25 cellular contexts compared by ENCODE assay signal in the genomic region with DNA sequence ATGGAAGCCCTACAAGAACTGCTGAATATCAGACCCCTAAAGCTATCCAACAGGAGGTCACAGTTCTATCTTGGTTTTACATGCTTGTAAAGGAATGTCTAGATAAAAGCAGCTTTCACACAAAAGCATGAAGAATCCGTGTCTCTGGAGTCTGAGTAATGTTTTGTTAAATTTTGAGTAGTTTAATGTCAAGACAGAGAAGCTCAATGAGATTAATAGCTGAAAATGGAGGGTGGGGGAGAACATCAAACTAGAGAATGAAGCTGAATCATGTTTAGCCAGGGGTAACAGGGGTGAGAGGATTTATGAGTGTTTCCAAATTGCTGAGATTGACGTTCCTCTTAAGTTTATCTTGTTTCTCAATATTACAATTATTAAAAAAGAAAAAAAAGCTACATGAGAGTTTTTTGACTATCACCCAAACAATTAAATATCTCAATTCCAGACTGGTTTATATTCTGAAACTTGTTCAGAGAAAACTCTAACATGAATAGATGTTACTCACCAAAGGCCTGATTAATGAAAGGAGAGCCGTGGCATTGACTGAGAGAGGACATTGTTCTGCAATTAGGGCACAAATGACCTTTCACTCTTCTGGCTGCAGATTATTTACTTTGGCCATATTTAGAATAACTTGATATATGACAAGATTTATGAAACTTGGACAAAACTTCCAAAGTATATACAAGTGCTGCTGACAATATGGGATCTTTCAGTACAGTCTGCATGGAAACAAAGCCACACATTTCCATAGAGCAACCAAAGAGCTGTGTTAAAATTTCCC.
DNase-seq lines count a peak whose midpoint lies in the region; ATAC-seq and TF ChIP-seq lines count a peak whose summit lies in the region.
"Had no signal": no experiment of that assay in that cellular context is flagged by ENCODE, and none has a peak within 500 bp of the region (broad histone marks: within the 10 kb centered on the region; RNA-seq: fewer than 3 reads in every experiment).

No MANE protein-coding gene starts in this region.

- peaks cover 3% of the 10 kb centered on the region for H3K27me3 Mint-ChIP-seq in nephron progenitor cell (ENCODE audit: low read depth, poor library complexity)
- H3K27me3 Mint-ChIP-seq in activated T-cell treated with anti-CD3 and anti-CD28 coated beads, Interleukin-2, amount 50 U/mL, for 24 hours, result no peaks in the 10 kb centered on the region
- H3K27me3 Mint-ChIP-seq in effector memory CD8-positive, alpha-beta T cell, result no peaks in the 10 kb centered on the region

- no peaks in the 10 kb centered on the region for H3K9me3 ChIP-seq in adrenal gland (replicated peaks in 1 of 3)
- H3K9me3 ChIP-seq: BLaER1 treated with 17β-estradiol and CSF1 and Interleukin-3, amounts not matched to agents 10 nM and 100 nM; right lobe of liver; upper lobe of right lung had no signal

- no peak overlapping the region for H3K4me3 Mint-ChIP-seq in nephron progenitor cell
- H3K4me3 Mint-ChIP-seq in activated T-cell treated with anti-CD3 and anti-CD28 coated beads, Interleukin-2, amount 50 U/mL, for 24 hours, result no peak overlapping the region
- no peak overlapping the region for H3K4me3 Mint-ChIP-seq in effector memory CD8-positive, alpha-beta T cell
- H3K4me3 Mint-ChIP-seq: naive thymus-derived CD8-positive, alpha-beta T cell had no signal

- intact Hi-C loops in adrenal gland (cut with DNase I), result no loop called here

- H3K27ac ChIP-seq in adrenal gland, result peak overlapping the region; percentile 6 to 89 (median 24)
- H3K27ac ChIP-seq: BLaER1 treated with 17β-estradiol and CSF1 and Interleukin-3, amounts not matched to agents 10 nM and 100 nM; dorsolateral prefrontal cortex; parathyroid adenoma; right lobe of liver; upper lobe of right lung had no signal

- H3K9me3 Mint-ChIP-seq in nephron progenitor cell, result no peaks in the 10 kb centered on the region
- peaks cover 5% of the 10 kb centered on the region for H3K9me3 Mint-ChIP-seq in activated T-cell treated with anti-CD3 and anti-CD28 coated beads, Interleukin-2, amount 50 U/mL, for 24 hours
- H3K9me3 Mint-ChIP-seq in effector memory CD8-positive, alpha-beta T cell, result peaks cover 0 to 3% of the 10 kb centered on the region in 2 donors

- no peaks in the 10 kb centered on the region for H3K36me3 ChIP-seq in adrenal gland (replicated peaks in 1 of 2)
- H3K36me3 ChIP-seq: BLaER1 treated with 17β-estradiol and CSF1 and Interleukin-3, amounts not matched to agents 10 nM and 100 nM; right lobe of liver; upper lobe of right lung had no signal

- peak; percentile 55 for DNase-seq in EH (ENCODE audit: low read depth)
- DNase-seq in adrenal gland, result peak in 4 of 7 donors; percentile 20 to 50 (median 40)
- peak; percentile 61 for DNase-seq in fibroblast of pulmonary artery (ENCODE audit: low read depth)
- no peak for DNase-seq in nephron progenitor cell
- no peak for DNase-seq in activated T-cell treated with anti-CD3 and anti-CD28 coated beads, Interleukin-2, amount 50 U/mL, for 24 hours
- DNase-seq in GM19238 (ENCODE audit: insufficient read length, low spot score), result no peak
- DNase-seq in effector memory CD8-positive, alpha-beta T cell, result no peak
- DNase-seq: ACHN; activated CD4-positive, alpha-beta T cell treated with anti-CD3 and anti-CD28 coated beads, Interleukin-2, amount 50 U/mL, for 48 hours; activated CD4-positive, CD25-positive, alpha-beta regulatory T cell; activated CD8-positive, alpha-beta memory T cell treated with anti-CD3 and anti-CD28 coated beads, Interleukin-2, amount 50 U/mL, for 48 hours; activated effector memory CD4-positive, alpha-beta T cell treated with Interleukin-2 at 50 U/mL for 16 hours; caudate nucleus; dorsolateral prefrontal cortex; naive thymus-derived CD8-positive, alpha-beta T cell; NCI-H146; NCI-H510A treated with DMSO at 0.1 percent for 48 hours; right lobe of liver; stimulated activated CD4-positive, alpha-beta T cell treated with anti-CD3 and anti-CD28 coated beads, Interleukin-15, amount 100 ng/mL, for 24 hours; stimulated activated CD8-positive, alpha-beta memory T cell treated with anti-CD3 and anti-CD28 coated beads, Interleukin-4, amount 100 ng/mL, for 48 hours; upper lobe of right lung had no signal

- 17 to 29% (median 20%) methylated on average over 3 of the region's 3 CpGs for WGBS in adrenal gland, 4 donors

- TF ChIP-seq CTCF in adrenal gland (IDR thresholded peaks at IDR 0.05) (no peak), fibroblast of pulmonary artery (IDR thresholded peaks at IDR 0.05; ENCODE audit: low read length, missing control alignments) (no peak), nephron progenitor cell (IDR thresholded peaks at IDR 0.05) (no peak)

- ATAC-seq in HG02973 (IDR thresholded peaks at IDR 0.05; ENCODE audit: unreplicated experiment), result no peak
- no peak for ATAC-seq in effector memory CD8-positive, alpha-beta T cell (replicated peaks)
- ATAC-seq: K562; naive thymus-derived CD8-positive, alpha-beta T cell; right lobe of liver; upper lobe of right lung had no signal

- H3K27ac Mint-ChIP-seq in nephron progenitor cell, result peak overlapping the region; percentile 24
- no peak overlapping the region for H3K27ac Mint-ChIP-seq in activated T-cell treated with anti-CD3 and anti-CD28 coated beads, Interleukin-2, amount 50 U/mL, for 24 hours
- no peak overlapping the region for H3K27ac Mint-ChIP-seq in effector memory CD8-positive, alpha-beta T cell
- H3K27ac Mint-ChIP-seq: naive thymus-derived CD8-positive, alpha-beta T cell had no signal

- H3K4me1 ChIP-seq in adrenal gland (replicated peaks in 1 of 2), result peaks cover 16 to 36% of the 10 kb centered on the region in 2 donors
- H3K4me1 ChIP-seq: BLaER1 treated with 17β-estradiol and CSF1 and Interleukin-3, amounts not matched to agents 10 nM and 100 nM; parathyroid adenoma; right lobe of liver; upper lobe of right lung had no signal

- H3K4me3 ChIP-seq in adrenal gland (no peak overlapping the region), fibroblast of pulmonary artery (replicated peaks; ENCODE audit: low read depth, low read length) (no peak overlapping the region)
- H3K4me3 ChIP-seq: BLaER1 treated with 17β-estradiol and CSF1 and Interleukin-3, amounts not matched to agents 10 nM and 100 nM; dorsolateral prefrontal cortex; K562; right lobe of liver; upper lobe of right lung had no signal

- no peaks in the 10 kb centered on the region for H3K27me3 ChIP-seq in adrenal gland
- H3K27me3 ChIP-seq: BLaER1 treated with 17β-estradiol and CSF1 and Interleukin-3, amounts not matched to agents 10 nM and 100 nM; dorsolateral prefrontal cortex; right lobe of liver; upper lobe of right lung had no signal

- H3K36me3 Mint-ChIP-seq in nephron progenitor cell (ENCODE audit: low read depth), result no peaks in the 10 kb centered on the region
- no peaks in the 10 kb centered on the region for H3K36me3 Mint-ChIP-seq in activated T-cell treated with anti-CD3 and anti-CD28 coated beads, Interleukin-2, amount 50 U/mL, for 24 hours (ENCODE audit: low read depth)
- no peaks in the 10 kb centered on the region for H3K36me3 Mint-ChIP-seq in effector memory CD8-positive, alpha-beta T cell (ENCODE audit: insufficient read depth)
- H3K36me3 Mint-ChIP-seq: naive thymus-derived CD8-positive, alpha-beta T cell had no signal

- TF ChIP-seq POLR2A in adrenal gland (IDR thresholded peaks at IDR 0.05), result no peak

- H3K4me1 Mint-ChIP-seq in nephron progenitor cell, result peaks cover 21% of the 10 kb centered on the region
- H3K4me1 Mint-ChIP-seq in activated T-cell treated with anti-CD3 and anti-CD28 coated beads, Interleukin-2, amount 50 U/mL, for 24 hours (ENCODE audit: low read depth), result no peaks in the 10 kb centered on the region
- H3K4me1 Mint-ChIP-seq in effector memory CD8-positive, alpha-beta T cell (ENCODE audit: low read depth in 2 of 2), result no peaks in the 10 kb centered on the region
- H3K4me1 Mint-ChIP-seq: naive thymus-derived CD8-positive, alpha-beta T cell had no signal

Comparison
In these comparisons a context has a peak if more than half of its experiments do, and no peak if none do; other contexts are left out.
1. DNase-seq: peak in EH (single experiment), adrenal gland (4 of 7) and fibroblast of pulmonary artery (single experiment); none in nephron progenitor cell (single experiment), activated T-cell treated with anti-CD3 and anti-CD28 coated beads, Interleukin-2, amount 50 U/mL, for 24 hours (single experiment), GM19238 (single experiment) and effector memory CD8-positive, alpha-beta T cell (0 of 3).